In genomic region chr19:49450405-49450804, GRCh38 we compare ENCODE assay signal across 9 cellular contexts. TPM values are rescaled to one million over a fixed set of nuclear protein-coding genes. Genes with fewer than 3 reads are reported as not detected.
A peak's percentile ranks its signal among the peaks of the same experiment; 100 is the strongest.
DNase-seq lines count a peak whose midpoint lies in the region; ATAC-seq and TF ChIP-seq lines count a peak whose summit lies in the region.
"Had no signal": no experiment of that assay in that cellular context is flagged by ENCODE, and none has a peak within 500 bp of the region (broad histone marks: within the 10 kb centered on the region; RNA-seq: fewer than 3 reads in every experiment).

No MANE protein-coding gene starts in this region.

- H3K27me3 Mint-ChIP-seq in activated naive CD4-positive, alpha-beta T cell treated with anti-CD3 and anti-CD28 coated beads for 36 hours (ENCODE audit: low read depth), result no peaks in the 10 kb centered on the region
- no peaks in the 10 kb centered on the region for H3K27me3 Mint-ChIP-seq in activated B cell treated with CpG ODN at 0.5 μM for 24 hours

- intact Hi-C loops in activated naive CD4-positive, alpha-beta T cell treated with anti-CD3 and anti-CD28 coated beads for 36 hours (cut with micrococcal nuclease), result loop anchor here (5.0 to 10.0 kb wide), 3 partner anchors 317 to 1088 kb away; partner anchors contain the start of genes AP2A1, C19orf73, LIN7B and PPFIA3
- intact Hi-C loops in activated B cell treated with CpG ODN at 0.5 μM for 24 hours (cut with micrococcal nuclease), result loop anchor here (5.0 to 10.0 kb wide), 6 partner anchors 118 to 877 kb away; partner anchors contain the start of genes AKT1S1, KCNC3, LHB and PPP1R15A
- intact Hi-C loops in esophagus muscularis mucosa (cut with DNase I), result no loop called here

- no peak for TF ChIP-seq EP300 in esophagus muscularis mucosa (IDR thresholded peaks at IDR 0.05)

- peaks cover 4% of the 10 kb centered on the region for H3K4me1 ChIP-seq in iPS-18a (ENCODE audit: control insufficient read depth, low read depth, low read length)
- peaks cover 8 to 9% of the 10 kb centered on the region in 2 donors for H3K4me1 ChIP-seq in thoracic aorta (ENCODE audit: control insufficient read depth in 1 of 2, low read depth in 2 of 2)
- H3K4me1 ChIP-seq in esophagus muscularis mucosa, result peaks cover 13 to 58% (median 41%) of the 10 kb centered on the region in 4 donors

- H3K9me3 Mint-ChIP-seq in activated naive CD4-positive, alpha-beta T cell treated with anti-CD3 and anti-CD28 coated beads for 36 hours, result no peaks in the 10 kb centered on the region
- no peaks in the 10 kb centered on the region for H3K9me3 Mint-ChIP-seq in activated B cell treated with CpG ODN at 0.5 μM for 24 hours

- peak overlapping the region; percentile 89 for H3K4me3 ChIP-seq in iPS-18a (ENCODE audit: low read length)
- H3K4me3 ChIP-seq in thoracic aorta, result peak overlapping the region; percentile 73
- H3K4me3 ChIP-seq in esophagus muscularis mucosa, result peak overlapping the region in 2 of 4 donors; percentile 62 to 68

- TF ChIP-seq CTCF in activated B cell treated with CpG ODN at 0.5 μM for 24 hours (IDR thresholded peaks at IDR 0.05) (no peak), thoracic aorta (IDR thresholded peaks at IDR 0.05) (no peak), esophagus muscularis mucosa (IDR thresholded peaks at IDR 0.05) (no peak)

- DNase-seq in activated naive CD4-positive, alpha-beta T cell treated with anti-CD3 and anti-CD28 coated beads for 36 hours, result no peak
- no peak for DNase-seq in activated naive CD4-positive, alpha-beta T cell treated with anti-CD3 and anti-CD28 coated beads, Interleukin-2, amount 50 U/mL, for 16 hours
- no peak for DNase-seq in activated B cell treated with CpG ODN at 0.5 μM for 24 hours
- DNase-seq in thoracic aorta (ENCODE audit: low spot score), result no peak
- no peak for DNase-seq in esophagus muscularis mucosa (ENCODE audit: extremely low spot score)
- no peak for DNase-seq in LoVo (ENCODE audit: low spot score)
- DNase-seq: adrenal gland had no signal

- CTCF ChIA-PET in activated naive CD4-positive, alpha-beta T cell treated with anti-CD3 and anti-CD28 coated beads for 36 hours (lab: Charles Lee), result interaction anchor here (0.6 to 2.2 kb wide), 6 partner anchors 20 to 266 kb away, joined by 3 to 17 read pairs (median 4); partner anchors contain the start of gene FLT3LG
- CTCF ChIA-PET in activated B cell treated with CpG ODN at 0.5 μM for 24 hours (lab: Charles Lee), result interaction anchor here (2.7 kb wide), 1 partner anchor 20 kb away, joined by 14 read pairs; no protein-coding TSS in a partner anchor

- H3K27me3 ChIP-seq in iPS-18a (ENCODE audit: control insufficient read depth, insufficient read depth, low read length) (no peaks in the 10 kb centered on the region), thoracic aorta (replicated peaks; ENCODE audit: insufficient read depth) (no peaks in the 10 kb centered on the region), esophagus muscularis mucosa (no peaks in the 10 kb centered on the region)
- H3K27me3 ChIP-seq: adrenal gland had no signal

- peaks cover 29% of the 10 kb centered on the region for H3K36me3 Mint-ChIP-seq in activated naive CD4-positive, alpha-beta T cell treated with anti-CD3 and anti-CD28 coated beads for 36 hours (ENCODE audit: low read depth)
- peaks cover 63% of the 10 kb centered on the region for H3K36me3 Mint-ChIP-seq in activated B cell treated with CpG ODN at 0.5 μM for 24 hours (ENCODE audit: low read depth)

- H3K4me1 Mint-ChIP-seq in activated naive CD4-positive, alpha-beta T cell treated with anti-CD3 and anti-CD28 coated beads for 36 hours (ENCODE audit: low read depth), result peaks cover 32% of the 10 kb centered on the region
- H3K4me1 Mint-ChIP-seq in activated B cell treated with CpG ODN at 0.5 μM for 24 hours, result peaks cover 55% of the 10 kb centered on the region

- ATAC-seq in activated B cell treated with CpG ODN at 0.5 μM for 24 hours (ENCODE audit: low read depth) (no peak), thoracic aorta (ENCODE audit: insufficient number of reproducible peaks, low FRiP score, low read depth) (no peak), GM18511 (IDR thresholded peaks at IDR 0.05; ENCODE audit: unreplicated experiment) (no peak)

- H3K4me3 Mint-ChIP-seq in activated naive CD4-positive, alpha-beta T cell treated with anti-CD3 and anti-CD28 coated beads for 36 hours, result peak overlapping the region; percentile 100
- H3K4me3 Mint-ChIP-seq in activated B cell treated with CpG ODN at 0.5 μM for 24 hours, result peak overlapping the region; percentile 97

- peaks cover 9% of the 10 kb centered on the region for H3K36me3 ChIP-seq in iPS-18a (ENCODE audit: control insufficient read depth, low read depth, low read length)
- no peaks in the 10 kb centered on the region for H3K36me3 ChIP-seq in thoracic aorta
- H3K36me3 ChIP-seq in esophagus muscularis mucosa, result peaks cover 5 to 44% (median 25%) of the 10 kb centered on the region in 4 donors

- 89% methylated on average over 7 of the region's 7 CpGs for WGBS in esophagus muscularis mucosa

- H3K9me3 ChIP-seq in iPS-18a (ENCODE audit: control insufficient read depth, low read depth, low read length) (no peaks in the 10 kb centered on the region), thoracic aorta (no peaks in the 10 kb centered on the region), esophagus muscularis mucosa (no peaks in the 10 kb centered on the region)
- H3K9me3 ChIP-seq: adrenal gland had no signal

- no peak for TF ChIP-seq POLR2A in esophagus muscularis mucosa (IDR thresholded peaks at IDR 0.05; ENCODE audit: low read depth)

- H3K9ac ChIP-seq in iPS-18a (ENCODE audit: low read length), result no peak overlapping the region

- peak overlapping the region; percentile 100 for H3K27ac Mint-ChIP-seq in activated naive CD4-positive, alpha-beta T cell treated with anti-CD3 and anti-CD28 coated beads for 36 hours
- peak overlapping the region; percentile 30 for H3K27ac Mint-ChIP-seq in activated B cell treated with CpG ODN at 0.5 μM for 24 hours

- H3K27ac ChIP-seq in iPS-18a (ENCODE audit: low read length) (no peak overlapping the region), thoracic aorta (no peak overlapping the region), esophagus muscularis mucosa (replicated peaks in 1 of 4) (peak overlapping the region in 1 of 4 donors; percentile 92)

- POLR2A ChIA-PET in activated B cell treated with CpG ODN at 0.5 μM for 24 hours (lab: Charles Lee), result interaction anchor here (0.7 to 10.9 kb wide), 4 partner anchors 18 to 934 kb away, joined by 6 to 193 read pairs (median 23); partner anchors contain the start of genes FLT3LG and POLD1

RNA-seq across cellular contexts. Expression of gene PIH1D1, which starts 1.2 kb away (rescaled TPM):
- total RNA-seq in activated naive CD4-positive, alpha-beta T cell treated with anti-CD3 and anti-CD28 coated beads for 36 hours, result 10 to 100 TPM; 80.7 to 84.4 TPM
- total RNA-seq in activated B cell treated with CpG ODN at 0.5 μM for 24 hours (110 and 111 TPM in 2 replicates), thoracic aorta (10 to 100 TPM; 60.2 to 95.4 TPM), esophagus muscularis mucosa (10 to 100 TPM; 73.6 to 84.0 (median 78.4) TPM)

RNA-seq across cellular contexts. Expression of gene ALDH16A1, which starts 2.6 kb away (rescaled TPM):
- 10 to 100 TPM; 43.4 to 46.8 TPM for total RNA-seq in activated naive CD4-positive, alpha-beta T cell treated with anti-CD3 and anti-CD28 coated beads for 36 hours
- total RNA-seq in activated B cell treated with CpG ODN at 0.5 μM for 24 hours, result 61.4 and 61.6 TPM in 2 replicates
- 10 to 100 TPM; 21.8 to 29.8 TPM for total RNA-seq in thoracic aorta
- total RNA-seq in esophagus muscularis mucosa, result 10 to 100 TPM; 22.1 to 29.1 (median 26.2) TPM

RNA-seq across cellular contexts. Expression of gene SLC17A7, which starts 9.1 kb away (rescaled TPM):
- under 1 TPM; 0.12 TPM for total RNA-seq in activated naive CD4-positive, alpha-beta T cell treated with anti-CD3 and anti-CD28 coated beads for 36 hours
- total RNA-seq in activated B cell treated with CpG ODN at 0.5 μM for 24 hours (0.15 and 0.55 TPM in 2 replicates), thoracic aorta (1 to 10 TPM in 1 of 2 donors, under 1 TPM in 1; 0.54 to 2.8 TPM), esophagus muscularis mucosa (1 to 10 TPM in 2 of 4 donors, under 1 TPM in 2; 0.83 to 5.2 (median 1.3) TPM)

RNA-seq across cellular contexts. Expression of gene FLT3LG, which starts 23.6 kb away (rescaled TPM):
- 10 to 100 TPM; 23.9 to 28.4 TPM for total RNA-seq in activated naive CD4-positive, alpha-beta T cell treated with anti-CD3 and anti-CD28 coated beads for 36 hours
- total RNA-seq in activated B cell treated with CpG ODN at 0.5 μM for 24 hours (15.4 and 17.7 TPM in 2 replicates), thoracic aorta (1 to 10 TPM; 4.7 to 5.6 TPM), esophagus muscularis mucosa (10 to 100 TPM in 2 of 4 donors, 1 to 10 TPM in 2; 5.5 to 11.5 (median 10.4) TPM)

RNA-seq across cellular contexts. Expression of gene GFY, which starts 25.2 kb away (rescaled TPM):
- not detected for total RNA-seq in activated naive CD4-positive, alpha-beta T cell treated with anti-CD3 and anti-CD28 coated beads for 36 hours
- not detected in 2 replicates for total RNA-seq in activated B cell treated with CpG ODN at 0.5 μM for 24 hours
- total RNA-seq in thoracic aorta, result not detected
- not detected for total RNA-seq in esophagus muscularis mucosa
- total RNA-seq: adrenal gland had no signal
